10 cellular contexts compared by ENCODE assay signal in genomic region chr11:13962198-13962561, GRCh38. TPM values are rescaled to one million over a fixed set of nuclear protein-coding genes. Genes with fewer than 3 reads are reported as not detected.
DNase-seq lines count a peak whose midpoint lies in the region; ATAC-seq, FAIRE-seq and TF ChIP-seq lines count a peak whose summit lies in the region.
"Had no signal": no experiment of that assay in that cellular context is flagged by ENCODE, and none has a peak within 500 bp of the region (broad histone marks: within the 10 kb centered on the region; RNA-seq: fewer than 3 reads in every experiment).

No MANE protein-coding gene starts in this region.

- H4K8ac ChIP-seq in mesendoderm (ENCODE audit: low read depth, low read length): no peak overlapping the region

- H3K4me1 ChIP-seq in GM12878 (ENCODE audit: control insufficient read depth, insufficient read depth, low read length) (no peaks in the 10 kb centered on the region), mesendoderm (ENCODE audit: control insufficient read depth, low read depth, low read length) (no peaks in the 10 kb centered on the region), stomach smooth muscle (ENCODE audit: control insufficient read depth, insufficient read depth, low read length) (peaks cover 29% of the 10 kb centered on the region)

- CTCF ChIA-PET in GM12878 (lab: Yijun Ruan, JAX): no interaction called here
- CTCF ChIA-PET in RWPE1 (lab: Yijun Ruan, JAX): no interaction called here

- TF ChIP-seq POLR2A in GM12878 (IDR thresholded peaks at IDR 0.05; ENCODE audit: low read depth, low read length): no peak

- SMC1A ChIA-PET in GM12878 (lab: Charles Lee; ENCODE audit: uncharacterized antibody, unreplicated experiment): no interaction called here

- H2AK5ac ChIP-seq in mesendoderm (ENCODE audit: low read length): no peak overlapping the region

- in situ Hi-C loops in GM12878 (cut with MboI): loop anchor here (25.0 kb wide), 1 partner anchor 450 kb away; no protein-coding TSS in a partner anchor

- H4K20me1 ChIP-seq in GM12878 (ENCODE audit: control insufficient read depth, insufficient read depth): no peaks in the 10 kb centered on the region

- H3K23ac ChIP-seq in mesendoderm (ENCODE audit: low read length): no peak overlapping the region

- H2BK120ac ChIP-seq in mesendoderm (ENCODE audit: low read depth, low read length): no peak overlapping the region

- H3K4me2 ChIP-seq in GM12878 (ENCODE audit: control insufficient read depth, insufficient read depth) (no peak overlapping the region), mesendoderm (ENCODE audit: low read length) (peak overlapping the region; percentile 65)

- no peak overlapping the region for H2AFZ ChIP-seq in GM12878 (ENCODE audit: control insufficient read depth, low read depth, low read length)

- no peak for TF ChIP-seq CTCF in GM12878 (IDR thresholded peaks at IDR 0.05 in 2 of 3, conservative IDR thresholded peaks at IDR 0.05 in 1 of 3; ENCODE audit: control insufficient read depth in 2 of 3, extremely low read depth in 1 of 3, insufficient read depth in 1 of 3, low read depth in 3 of 3, low read length in 3 of 3)
- TF ChIP-seq CTCF in RWPE1 (conservative IDR thresholded peaks at IDR 0.05; ENCODE audit: low read depth): no peak

- H3K36me3 ChIP-seq in GM12878 (ENCODE audit: control insufficient read depth in 2 of 2, insufficient read depth in 2 of 2, low read length in 1 of 2) (no peaks in the 10 kb centered on the region), mesendoderm (ENCODE audit: control insufficient read depth, insufficient read depth, low read length) (no peaks in the 10 kb centered on the region), stomach smooth muscle (ENCODE audit: control insufficient read depth in 2 of 2, insufficient read depth in 2 of 2, low read length in 2 of 2) (no peaks in the 10 kb centered on the region)

- peaks cover 8% of the 10 kb centered on the region for H3K4me1 Mint-ChIP-seq in activated CD4-positive, alpha-beta T cell treated with anti-CD3 and anti-CD28 coated beads, Interleukin-2, amount 10 ng/mL, durations not matched to agents 24 days and 14 days

- no peak for FAIRE-seq in GM12878 (lab: Jason Lieb, UNC)

- H2BK5ac ChIP-seq in mesendoderm (ENCODE audit: low read length): no peak overlapping the region

- POLR2A ChIA-PET in GM12878 (lab: Charles Lee): no interaction called here
- POLR2A ChIA-PET in RWPE1 (lab: Yijun Ruan, JAX; ENCODE audit: low non-redundant PET): no interaction called here

- no peaks in the 10 kb centered on the region for H3K9me3 Mint-ChIP-seq in activated CD4-positive, alpha-beta T cell treated with anti-CD3 and anti-CD28 coated beads, Interleukin-2, amount 10 ng/mL, durations not matched to agents 24 days and 14 days

- no peak for DNase-seq in activated CD4-positive, alpha-beta T cell treated with anti-CD3 and anti-CD28 coated beads, Interleukin-2, amount 10 ng/mL, durations not matched to agents 24 days and 14 days
- DNase-seq in activated CD4-positive, alpha-beta T cell treated with anti-CD3 and anti-CD28 coated beads, Interleukin-2, amount 50 U/mL, for 4 hours: no peak
- DNase-seq in GM12878 (ENCODE audit: low read depth, low spot score) (no peak), mesendoderm (no peak), RWPE1 (ENCODE audit: low spot score) (no peak), AG08395 (ENCODE audit: low spot score) (no peak)
- DNase-seq: ACHN, KG1 had no signal

- H3K27ac Mint-ChIP-seq in activated CD4-positive, alpha-beta T cell treated with anti-CD3 and anti-CD28 coated beads, Interleukin-2, amount 10 ng/mL, durations not matched to agents 24 days and 14 days: no peak overlapping the region

- H3K4me3 ChIP-seq in GM12878: no peak overlapping the region
- H3K4me3 ChIP-seq in mesendoderm (ENCODE audit: low read length): no peak overlapping the region
- H3K4me3 ChIP-seq in stomach smooth muscle (ENCODE audit: low read length in 2 of 2): peak overlapping the region; percentile 83 to 91

- H3K36me3 Mint-ChIP-seq in activated CD4-positive, alpha-beta T cell treated with anti-CD3 and anti-CD28 coated beads, Interleukin-2, amount 10 ng/mL, durations not matched to agents 24 days and 14 days (ENCODE audit: low read depth): no peaks in the 10 kb centered on the region

- TF ChIP-seq EP300 in GM12878 (IDR thresholded peaks at IDR 0.05; ENCODE audit: borderline replicate concordance in 1 of 2, control insufficient read depth in 1 of 2, low read depth in 2 of 2, low read length in 2 of 2): no peak

- no peak overlapping the region for H3K9ac ChIP-seq in GM12878 (ENCODE audit: control insufficient read depth, insufficient read depth, low read length)
- peak overlapping the region; percentile 67 for H3K9ac ChIP-seq in mesendoderm (ENCODE audit: low read length)
- peak overlapping the region; percentile 66 to 87 for H3K9ac ChIP-seq in stomach smooth muscle (ENCODE audit: low read length in 2 of 2)

- H4K5ac ChIP-seq in mesendoderm (ENCODE audit: low read length): no peak overlapping the region

- no peaks in the 10 kb centered on the region for H3K79me1 ChIP-seq in mesendoderm (ENCODE audit: low read length)

- H3K9me3 ChIP-seq in GM12878 (replicated peaks; ENCODE audit: control insufficient read depth, insufficient read depth, low read length) (no peaks in the 10 kb centered on the region), stomach smooth muscle (ENCODE audit: control insufficient read depth in 2 of 2, low read length in 2 of 2) (no peaks in the 10 kb centered on the region)

- H3K56ac ChIP-seq in mesendoderm (ENCODE audit: low read length): peak overlapping the region; percentile 85

- ATAC-seq in GM12878 (no peak), GM21529 (IDR thresholded peaks at IDR 0.05; ENCODE audit: unreplicated experiment) (no peak)

- TF ChIP-seq RAD21 in GM12878 (IDR thresholded peaks at IDR 0.05; ENCODE audit: insufficient read depth, low read depth, low read length): no peak

- peaks cover 10 to 14% of the 10 kb centered on the region in 2 experiments for H3K27me3 ChIP-seq in GM12878 (replicated peaks in 1 of 2; ENCODE audit: control insufficient read depth in 2 of 2, insufficient read depth in 2 of 2, low read length in 1 of 2)
- H3K27me3 ChIP-seq in mesendoderm (ENCODE audit: insufficient read depth, low read length, poor library complexity): peaks cover 21% of the 10 kb centered on the region
- no peaks in the 10 kb centered on the region for H3K27me3 ChIP-seq in stomach smooth muscle (ENCODE audit: control insufficient read depth in 1 of 2, insufficient read depth in 2 of 2, low read length in 2 of 2)

- no TSS peak for BruUV-seq in GM12878 (replicated peaks; lab: Mats Ljungman, UMichigan)

- H2BK15ac ChIP-seq in mesendoderm (replicated peaks; ENCODE audit: low read depth): no peak overlapping the region

- no peak overlapping the region for H3K4ac ChIP-seq in mesendoderm (ENCODE audit: low read depth, low read length)

- H3K27ac ChIP-seq in GM12878 (ENCODE audit: control insufficient read depth, insufficient read depth) (no peak overlapping the region), mesendoderm (ENCODE audit: low read depth, low read length) (no peak overlapping the region), stomach smooth muscle (ENCODE audit: low read length) (peak overlapping the region; percentile 88), RWPE1 (no peak overlapping the region)

- peaks cover 73% of the 10 kb centered on the region for H3K27me3 Mint-ChIP-seq in activated CD4-positive, alpha-beta T cell treated with anti-CD3 and anti-CD28 coated beads, Interleukin-2, amount 10 ng/mL, durations not matched to agents 24 days and 14 days

- peak overlapping the region; percentile 48 for H3K4me3 Mint-ChIP-seq in activated CD4-positive, alpha-beta T cell treated with anti-CD3 and anti-CD28 coated beads, Interleukin-2, amount 10 ng/mL, durations not matched to agents 24 days and 14 days

- H3K79me2 ChIP-seq in GM12878 (ENCODE audit: control insufficient read depth, insufficient read depth, low read length) (no peaks in the 10 kb centered on the region), mesendoderm (ENCODE audit: control insufficient read depth, insufficient read depth, low read length) (no peaks in the 10 kb centered on the region)

- RAD21 ChIA-PET in GM12878 (lab: Charles Lee; ENCODE audit: unreplicated experiment): no interaction called here

- 73% methylated on average over 12 of the region's 16 CpGs for WGBS in GM12878 (ENCODE audit: insufficient coverage, insufficient replicate concordance, low lambda C conversion rate, missing lambda C conversion rate)
- no CpG with 5 or more reads among the region's 16 CpGs for WGBS in mesendoderm (ENCODE audit: extremely low coverage, insufficient coverage, low lambda C conversion rate)

- no peak overlapping the region for H3K18ac ChIP-seq in mesendoderm (ENCODE audit: low read length)

- intact Hi-C loops in activated CD4-positive, alpha-beta T cell treated with anti-CD3 and anti-CD28 coated beads, Interleukin-2, amount 10 ng/mL, durations not matched to agents 24 days and 14 days (cut with micrococcal nuclease): no loop called here
- intact Hi-C loops in GM12878 (cut with micrococcal nuclease; ENCODE audit: unreplicated experiment): no loop called here

TF ChIP-seq in GM12878, 131 proteins besides CTCF, POLR2A, EP300 and RAD21:
- TF ChIP-seq TAF1 (IDR thresholded peaks at IDR 0.05; ENCODE audit: borderline replicate concordance, low read depth, low read length) (no peak), EZH2 (IDR thresholded peaks at IDR 0.05; ENCODE audit: borderline replicate concordance, control insufficient read depth, low read depth, low read length) (0 out of 2 replicates have a peak, but pooled peaks have one; percentile 45)

RNA-seq across cellular contexts. Expression of gene SPON1, which starts 0.3 kb away (rescaled TPM):
- total RNA-seq in activated CD4-positive, alpha-beta T cell treated with anti-CD3 and anti-CD28 coated beads, Interleukin-2, amount 10 ng/mL, durations not matched to agents 24 days and 14 days: 0.14 and 0.42 TPM in 2 replicates
- total RNA-seq in GM12878 (2013; cell fraction: nucleolus; rRNA removed): not detected in 2 replicates
- total RNA-seq in GM12878 (2014; rRNA removed) (not detected in 2 replicates), GM12878 (2014; rRNA removed; fragmentation: Illumina TruSeq; extraction: Trizol) (not detected in 2 replicates), GM12878 (2021) (0.13 and 0.19 TPM in 2 replicates)
- polyA plus RNA-seq in GM12878 (2011; ENCODE audit: low read depth): 0.22 TPM
- polyA plus RNA-seq in GM12878 (2011; rRNA removed) (not detected in 2 replicates), GM12878 (2014; fragmentation: Illumina TruSeq; extraction: Trizol) (not detected in 2 replicates), GM12878 (2014; fragmentation: Nextera tagmentation; extraction: Ambion mirVana) (under 1 TPM; 0.16 to 0.18 TPM), GM12878 (2014; rRNA removed) (0.05 TPM in 1 of 2 replicates, not detected in the other), GM12878 (2016; fragmentation: Nextera tagmentation; extraction: Ambion mirVana) (1 to 10 TPM in 1 of 2 experiments, under 1 TPM in 1; 0.47 to 1.1 TPM)
- not detected in 2 replicates for polyA plus RNA-seq in GM12878 (2011; cell fraction: cytosol; rRNA removed)
- not detected in 2 replicates for polyA plus RNA-seq in GM12878 (2011; cell fraction: nucleus; rRNA removed)
- 0.53 TPM in 2 replicates for polyA plus RNA-seq in GM12878 (2012)
- not detected in 2 replicates for polyA minus RNA-seq in GM12878 (2011; rRNA and poly(A)+ RNA removed)
- polyA minus RNA-seq in GM12878 (2011; cell fraction: cytosol; rRNA and poly(A)+ RNA removed): not detected in 2 replicates
- not detected in 2 replicates for polyA minus RNA-seq in GM12878 (2011; cell fraction: nucleus; rRNA and poly(A)+ RNA removed)
- 5.4 TPM for polyA plus RNA-seq in mesendoderm (2013, experiment 1 of 2)
- 5.8 TPM for polyA plus RNA-seq in mesendoderm (2013, experiment 2 of 2)

Comparison
In these comparisons a context has a peak if more than half of its experiments do, and no peak if none do; other contexts are left out.
1. H3K4me3 ChIP-seq: peak in stomach smooth muscle (2 of 2); none in GM12878 (single experiment) and mesendoderm (single experiment).